20 cellular contexts compared by ENCODE assay signal in genomic region chr4:148800943-148801342, GRCh38.
"Had no signal": no experiment of that assay in that cellular context is flagged by ENCODE, and none has a peak within 500 bp of the region (broad histone marks: within the 10 kb centered on the region; RNA-seq: fewer than 3 reads in every experiment).

No MANE protein-coding gene starts in this region.

- H3K4me3 ChIP-seq: coronary artery, esophagus muscularis mucosa, left ventricle myocardium inferior, suprapubic skin, transverse colon had no signal

- H3K27me3 ChIP-seq: esophagus muscularis mucosa, suprapubic skin, transverse colon had no signal

- H3K4me1 ChIP-seq: esophagus muscularis mucosa, suprapubic skin, transverse colon had no signal

- DNase-seq: activated B cell treated with CpG ODN at 0.5 μM for 24 hours; activated CD4-positive, alpha-beta T cell treated with anti-CD3 and anti-CD28 coated beads for 36 hours; activated CD4-positive, alpha-beta T cell treated with anti-CD3 and anti-CD28 coated beads, Interleukin-2, amount 50 U/mL, for 4 hours; activated CD8-positive, alpha-beta memory T cell treated with anti-CD3 and anti-CD28 coated beads, Interleukin-2, amount 50 U/mL, for 48 hours; activated naive CD4-positive, alpha-beta T cell; activated naive CD8-positive, alpha-beta T cell treated with anti-CD3 and anti-CD28 coated beads, Interleukin-2, amount 10 ng/mL, durations not matched to agents 7 days and 5 days; activated T-cell treated with anti-CD3 and anti-CD28 coated beads, Interleukin-2, amount 50 U/mL, for 4 hours; foreskin fibroblast; immature natural killer cell; left ventricle myocardium inferior; nephron progenitor cell; retina; stimulated activated CD4-positive, alpha-beta T cell treated with anti-CD3 and anti-CD28 coated beads, Interleukin-1b, Interleukin-23, amount 100 ng/mL, for 48 hours; stimulated activated naive CD8-positive, alpha-beta T cell treated with anti-CD3 and anti-CD28 coated beads, Interleukin-15, amount 100 ng/mL, for 72 hours; T1000; transverse colon had no signal

- H3K9me3 ChIP-seq: esophagus muscularis mucosa, left ventricle myocardium inferior, suprapubic skin, transverse colon had no signal

- H3K36me3 ChIP-seq: esophagus muscularis mucosa, left ventricle myocardium inferior, suprapubic skin, transverse colon had no signal

- ATAC-seq: activated CD4-positive, alpha-beta T cell treated with anti-CD3 and anti-CD28 coated beads for 36 hours; activated T-cell treated with anti-CD3 and anti-CD28 coated beads, Interleukin-2, amount 50 U/mL, for 4 hours; stimulated activated effector memory CD8-positive, alpha-beta T cell treated with anti-CD3 and anti-CD28 coated beads, Interleukin-12 subunit alpha, Interleukin-12 subunit beta, amount 100 ng/mL, for 72 hours; stimulated activated naive CD8-positive, alpha-beta T cell treated with anti-CD3 and anti-CD28 coated beads, Interleukin-15, amount 100 ng/mL, for 72 hours had no signal

- H3K27ac ChIP-seq: coronary artery, esophagus muscularis mucosa, left ventricle myocardium inferior, suprapubic skin, transverse colon had no signal
